11 cellular contexts compared by ENCODE assay signal in genomic region chr4:102823464-102823863, GRCh38. TPM values are rescaled to one million over a fixed set of nuclear protein-coding genes. Genes with fewer than 3 reads are reported as not detected.
DNase-seq lines count a peak whose midpoint lies in the region; ATAC-seq, FAIRE-seq and TF ChIP-seq lines count a peak whose summit lies in the region.
"Had no signal": no experiment of that assay in that cellular context is flagged by ENCODE, and none has a peak within 500 bp of the region (broad histone marks: within the 10 kb centered on the region; RNA-seq: fewer than 3 reads in every experiment).

No MANE protein-coding gene starts in this region.

- H3K4me3 ChIP-seq in left ventricle myocardium inferior (peak overlapping the region; percentile 97), K562 (peak overlapping the region; percentile 97), mesodermal cell (ENCODE audit: extremely low read depth, insufficient read depth, low read length, poor library complexity, severe bottlenecking) (peak overlapping the region; percentile 97), aorta (ENCODE audit: low read length in 2 of 2) (peak overlapping the region; percentile 21 to 53)

- no peak for FAIRE-seq in K562 (lab: Jason Lieb, UNC)

- POLR2A ChIA-PET in K562 (lab: Yijun Ruan, JAX), result interaction anchor here (0.6 to 4.3 kb wide), 7 partner anchors 11 to 189 kb away, joined by 3 to 23 read pairs (median 3); no protein-coding TSS in a partner anchor

- H3K27me3 ChIP-seq in left ventricle myocardium inferior (ENCODE audit: low read depth) (no peaks in the 10 kb centered on the region), K562 (ENCODE audit: control insufficient read depth in 2 of 2, insufficient read depth in 2 of 2, low read length in 2 of 2) (no peaks in the 10 kb centered on the region), aorta (ENCODE audit: control insufficient read depth in 1 of 2, insufficient read depth in 2 of 2, low read length in 1 of 2) (no peaks in the 10 kb centered on the region)

- 5% methylated on average over 4 of the region's 4 CpGs for WGBS in K562 (ENCODE audit: insufficient coverage, low coverage, missing lambda C conversion rate)
- 100% methylated on average over 1 of the region's 4 CpGs; no CpG with 5 or more reads in 1 of the 2 experiments for WGBS in mesodermal cell (ENCODE audit: insufficient coverage in 2 of 2), 2 experiments
- 13 to 15% methylated on average over 4 of the region's 4 CpGs for WGBS in aorta, 2 donors

- H3K4me2 ChIP-seq in K562 (ENCODE audit: insufficient read depth, low read length), result peak overlapping the region; percentile 95

- no peak for TF ChIP-seq EP300 in K562 (IDR thresholded peaks at IDR 0.05; ENCODE audit: low read length)

- no TSS peak for BruUV-seq in K562 (replicated peaks; lab: Mats Ljungman, UMichigan)

- peaks cover 58% of the 10 kb centered on the region for H4K20me1 ChIP-seq in K562 (replicated peaks; ENCODE audit: control insufficient read depth, insufficient read depth, low read length)

- in situ Hi-C loops in K562 (cut with MboI), result no loop called here

- H3K9me3 ChIP-seq in left ventricle myocardium inferior (replicated peaks) (no peaks in the 10 kb centered on the region), K562 (replicated peaks; ENCODE audit: control insufficient read depth, insufficient read depth, low read depth, low read length) (no peaks in the 10 kb centered on the region), mesodermal cell (ENCODE audit: control insufficient read depth, low read length) (no peaks in the 10 kb centered on the region), aorta (ENCODE audit: control insufficient read depth, low read length) (no peaks in the 10 kb centered on the region)

- H3K4me1 ChIP-seq in left ventricle myocardium inferior (peaks cover 86% of the 10 kb centered on the region), K562 (replicated peaks in 1 of 2; ENCODE audit: control insufficient read depth in 2 of 2, insufficient read depth in 2 of 2, low read length in 2 of 2) (peaks cover 8 to 30% of the 10 kb centered on the region in 2 experiments; a peak in 4 of 5 replicates), mesodermal cell (ENCODE audit: control insufficient read depth, insufficient read depth, low read length, poor library complexity, severe bottlenecking) (peaks cover 14% of the 10 kb centered on the region), aorta (ENCODE audit: control insufficient read depth in 1 of 2, insufficient read depth in 2 of 2, low read length in 2 of 2) (peaks cover 3 to 9% of the 10 kb centered on the region in 2 donors)

- DNase-seq in left ventricle myocardium inferior (no peak), cardiac septum (ENCODE audit: low spot score) (no peak), K562 (ENCODE audit: extremely low read depth in 1 of 4, low spot score in 3 of 4) (no peak), aorta (no peak), NCI-H1105 treated with DMSO at 0.1 percent for 48 hours (lab: John Stamatoyannopoulos, UW) (no peak)
- DNase-seq: DMS 273 treated with DMSO at 0.1 percent for 48 hours, NCI-H524 treated with DMSO at 0.1 percent for 48 hours had no signal

- peak overlapping the region in 1 of 2 experiments; percentile 99; a peak in 2 of 4 replicates for H3K9ac ChIP-seq in K562 (ENCODE audit: insufficient read depth in 1 of 2, low read depth in 2 of 2, low read length in 2 of 2)

- intact Hi-C loops in left ventricle myocardium inferior (cut with micrococcal nuclease), result no loop called here
- intact Hi-C loops in cardiac septum (cut with DNase I), result no loop called here
- intact Hi-C loops in K562 (cut with micrococcal nuclease), result no loop called here
- intact Hi-C loops in aorta (cut with DNase I), result loop anchor here (10.0 kb wide), 2 partner anchors 191 to 271 kb away; partner anchors contain the start of genes BDH2 (in 1 of the 2) and SLC9B1 (in 1 of the 2)

- H2AFZ ChIP-seq in K562 (ENCODE audit: low read depth, low read length), result no peak overlapping the region

- CTCF ChIA-PET in K562 (lab: Yijun Ruan, JAX; ENCODE audit: low intra/inter-chr PET ratio), result no interaction called here

- no peak for ATAC-seq in K562
- no peak for ATAC-seq in aorta (ENCODE audit: low FRiP score)
- no peak for ATAC-seq in GM19328 (IDR thresholded peaks at IDR 0.05; ENCODE audit: unreplicated experiment)
- no peak for ATAC-seq in HG03439 (IDR thresholded peaks at IDR 0.05; ENCODE audit: unreplicated experiment)
- ATAC-seq: activated CD4-positive, CD25-positive, alpha-beta regulatory T cell treated with anti-CD3 and anti-CD28 coated beads, Interleukin-2, amount 50 U/mL, for 24 hours had no signal

- H3K36me3 ChIP-seq in left ventricle myocardium inferior (peaks cover 10% of the 10 kb centered on the region), K562 (ENCODE audit: control insufficient read depth, insufficient read depth, low read length) (peaks cover 77% of the 10 kb centered on the region), mesodermal cell (ENCODE audit: control insufficient read depth, insufficient read depth, low read length) (peaks cover 59% of the 10 kb centered on the region), aorta (ENCODE audit: control insufficient read depth in 1 of 2, insufficient read depth in 2 of 2, low read length in 1 of 2) (no peaks in the 10 kb centered on the region)

- H3K27ac ChIP-seq in left ventricle myocardium inferior (replicated peaks), result peak overlapping the region; percentile 100
- peak overlapping the region; percentile 59; the same call in 1 of the 3 replicates for H3K27ac ChIP-seq in K562 (ENCODE audit: extremely low read depth, low read depth, low read length)
- H3K27ac ChIP-seq in mesodermal cell (ENCODE audit: low read depth, low read length, severe bottlenecking), result no peak overlapping the region
- H3K27ac ChIP-seq in aorta (ENCODE audit: low read depth in 1 of 2, low read length in 2 of 2), result no peak overlapping the region

- TF ChIP-seq POLR2A in K562 (conservative IDR thresholded peaks at IDR 0.05), result no peak

- TF ChIP-seq RAD21 in K562 (CRISPR knock-in tag; conservative IDR thresholded peaks at IDR 0.05 in 1 of 2, IDR thresholded peaks at IDR 0.05 in 1 of 2), result no peak

- TF ChIP-seq CTCF in left ventricle myocardium inferior (IDR thresholded peaks at IDR 0.05; ENCODE audit: borderline replicate concordance) (no peak), K562 (IDR thresholded peaks at IDR 0.05 in 2 of 3, conservative IDR thresholded peaks at IDR 0.05 in 1 of 3; ENCODE audit: insufficient read depth in 2 of 3, low read depth in 1 of 3, low read length in 3 of 3) (no peak)

- peaks cover 90% of the 10 kb centered on the region for H3K79me2 ChIP-seq in K562 (ENCODE audit: control insufficient read depth, insufficient read depth, low read length)

- peaks cover 4% of the 10 kb centered on the region for H3K9me1 ChIP-seq in K562 (ENCODE audit: control insufficient read depth, insufficient read depth, low read length)

RNA-seq across cellular contexts. Expression of gene UBE2D3, which starts 3.9 kb away (rescaled TPM):
- total RNA-seq in left ventricle myocardium inferior, result 251 TPM
- total RNA-seq in cardiac septum, result 239 TPM
- total RNA-seq in K562 (2011; cell fraction: chromatin; rRNA removed; ENCODE audit: low replicate concordance), result 106 and 238 TPM in 2 replicates
- total RNA-seq in K562 (2011; cell fraction: nucleolus; rRNA removed), result 61.5 and 87.0 TPM in 2 replicates
- 180 and 303 TPM in 2 replicates for total RNA-seq in K562 (2011; cell fraction: nucleoplasm; rRNA removed)
- 434 and 562 TPM in 2 replicates for total RNA-seq in K562 (2014; rRNA removed)
- total RNA-seq in K562 (2014; rRNA removed; fragmentation: Illumina TruSeq; extraction: Trizol), result 257 and 281 TPM in 2 replicates
- total RNA-seq in K562 (2015; rRNA removed; fragmentation: Illumina TruSeq; extraction: Trizol), result 305 and 313 TPM in 2 replicates
- total RNA-seq in K562 (2021), result 276 and 281 TPM in 2 replicates
- polyA plus RNA-seq in K562 (2011; rRNA removed), result 348 and 408 TPM in 2 replicates
- 357 and 381 TPM in 2 replicates for polyA plus RNA-seq in K562 (2011; cell fraction: cytosol; rRNA removed)
- polyA plus RNA-seq in K562 (2011; cell fraction: nucleus; rRNA removed), result 305 and 318 TPM in 2 replicates
- polyA plus RNA-seq in K562 (2012), result 235 and 382 TPM in 2 replicates
- 447 and 618 TPM in 2 replicates for polyA plus RNA-seq in K562 (2014; fragmentation: Illumina TruSeq; extraction: Trizol)
- 100 to 1,000 TPM; 191 to 202 TPM for polyA plus RNA-seq in K562 (2014; fragmentation: Nextera tagmentation; extraction: Ambion mirVana)
- 292 and 329 TPM in 2 replicates for polyA plus RNA-seq in K562 (2014; rRNA removed)
- 278 and 307 TPM in 2 replicates for polyA minus RNA-seq in K562 (2011; rRNA and poly(A)+ RNA removed)
- 149 and 195 TPM in 2 replicates for polyA minus RNA-seq in K562 (2011; cell fraction: cytosol; rRNA and poly(A)+ RNA removed)
- polyA minus RNA-seq in K562 (2011; cell fraction: nucleus; rRNA and poly(A)+ RNA removed), result 123 and 159 TPM in 2 replicates
- 341 TPM for polyA plus RNA-seq in mesodermal cell (2013, experiment 1 of 2)
- 366 TPM for polyA plus RNA-seq in mesodermal cell (2013, experiment 2 of 2)
- total RNA-seq in aorta, result 100 to 1,000 TPM; 274 to 292 TPM
- polyA plus RNA-seq in aorta, result 100 to 1,000 TPM; 195 to 277 TPM

RNA-seq across cellular contexts. Expression of gene CISD2, which starts 45.3 kb away (rescaled TPM):
- total RNA-seq in left ventricle myocardium inferior (17.1 TPM), cardiac septum (15.8 TPM), K562 (2014; rRNA removed) (37.8 and 53.7 TPM in 2 replicates), K562 (2014; rRNA removed; fragmentation: Illumina TruSeq; extraction: Trizol) (68.4 and 73.7 TPM in 2 replicates), K562 (2015; rRNA removed; fragmentation: Illumina TruSeq; extraction: Trizol) (53.2 and 59.8 TPM in 2 replicates), K562 (2021) (50.2 and 55.9 TPM in 2 replicates), aorta (10 to 100 TPM; 16.7 to 19.3 TPM)
- total RNA-seq in K562 (2011; cell fraction: chromatin; rRNA removed; ENCODE audit: low replicate concordance), result 16.2 and 28.9 TPM in 2 replicates
- 30.3 and 34.9 TPM in 2 replicates for total RNA-seq in K562 (2011; cell fraction: nucleolus; rRNA removed)
- 34.8 and 44.1 TPM in 2 replicates for total RNA-seq in K562 (2011; cell fraction: nucleoplasm; rRNA removed)
- polyA plus RNA-seq in K562 (2011; rRNA removed) (48.3 and 69.5 TPM in 2 replicates), K562 (2014; fragmentation: Illumina TruSeq; extraction: Trizol) (47.1 and 53.5 TPM in 2 replicates), K562 (2014; fragmentation: Nextera tagmentation; extraction: Ambion mirVana) (10 to 100 TPM; 87.2 to 91.4 TPM), K562 (2014; rRNA removed) (46.9 and 54.2 TPM in 2 replicates), aorta (10 to 100 TPM; 16.2 to 22.5 TPM)
- 22.1 and 27.2 TPM in 2 replicates for polyA plus RNA-seq in K562 (2011; cell fraction: cytosol; rRNA removed)
- 15.0 and 15.3 TPM in 2 replicates for polyA plus RNA-seq in K562 (2011; cell fraction: nucleus; rRNA removed)
- polyA plus RNA-seq in K562 (2012), result 78.0 and 85.1 TPM in 2 replicates
- polyA minus RNA-seq in K562 (2011; rRNA and poly(A)+ RNA removed), result 21.6 and 27.4 TPM in 2 replicates
- polyA minus RNA-seq in K562 (2011; cell fraction: cytosol; rRNA and poly(A)+ RNA removed), result 11.4 and 21.0 TPM in 2 replicates
- polyA minus RNA-seq in K562 (2011; cell fraction: nucleus; rRNA and poly(A)+ RNA removed), result 5.1 and 8.3 TPM in 2 replicates
- 44.0 TPM for polyA plus RNA-seq in mesodermal cell (2013, experiment 1 of 2)
- 59.3 TPM for polyA plus RNA-seq in mesodermal cell (2013, experiment 2 of 2)

Comparison
In these comparisons a context has a peak if more than half of its experiments do, and no peak if none do; other contexts are left out.
1. H3K27ac ChIP-seq: peak in left ventricle myocardium inferior (single experiment) and K562 (single experiment); none in mesodermal cell (single experiment) and aorta (0 of 2).
2. H3K4me3 ChIP-seq: peak in every context shown above with its lines; median percentile 97 in left ventricle myocardium inferior; 97 in K562; 97 in mesodermal cell; 37 in aorta.
3. intact Hi-C loops: an anchor here in aorta (10.0 kb wide); none called in left ventricle myocardium inferior, cardiac septum and K562.